ENCODE assay signal across 23 cellular contexts in genomic region chr20:57427239-57428127, GRCh38. TPM values are rescaled to one million over a fixed set of nuclear protein-coding genes. Genes with fewer than 3 reads are reported as not detected.
DNase-seq lines count a peak whose midpoint lies in the region; ATAC-seq and TF ChIP-seq lines count a peak whose summit lies in the region.
"Had no signal": no experiment of that assay in that cellular context is flagged by ENCODE, and none has a peak within 500 bp of the region (broad histone marks: within the 10 kb centered on the region; RNA-seq: fewer than 3 reads in every experiment).

No MANE protein-coding gene starts in this region.

- no peaks in the 10 kb centered on the region for H3K36me3 ChIP-seq in BLaER1 treated with 17β-estradiol and CSF1 and Interleukin-3, amounts not matched to agents 10 nM and 100 nM
- no peaks in the 10 kb centered on the region for H3K36me3 ChIP-seq in CD4-positive, CD25-positive, alpha-beta regulatory T cell (ENCODE audit: control insufficient read depth, insufficient read depth, low read length)
- H3K36me3 ChIP-seq in lower lobe of right lung (no peaks in the 10 kb centered on the region), stomach (no peaks in the 10 kb centered on the region)

- no peaks in the 10 kb centered on the region for H3K27me3 ChIP-seq in BLaER1 treated with 17β-estradiol and CSF1 and Interleukin-3, amounts not matched to agents 10 nM and 100 nM
- H3K27me3 ChIP-seq in CD4-positive, CD25-positive, alpha-beta regulatory T cell (ENCODE audit: control insufficient read depth, insufficient read depth, low read length), result no peaks in the 10 kb centered on the region
- no peaks in the 10 kb centered on the region for H3K27me3 ChIP-seq in lower lobe of right lung (ENCODE audit: low read depth)
- H3K27me3 ChIP-seq in stomach, result no peaks in the 10 kb centered on the region

- TF ChIP-seq CTCF in activated B cell treated with CpG ODN at 0.5 μM for 24 hours (IDR thresholded peaks at IDR 0.05) (no peak), lower lobe of right lung (IDR thresholded peaks at IDR 0.05) (no peak), stomach (IDR thresholded peaks at IDR 0.05) (no peak)
- TF ChIP-seq CTCF in activated CD8-positive, alpha-beta T cell treated with anti-CD3 and anti-CD28 coated beads for 36 hours (IDR thresholded peaks at IDR 0.05), result no peak

- H3K27me3 Mint-ChIP-seq in CD4-positive, CD25-positive, alpha-beta regulatory T cell, result no peaks in the 10 kb centered on the region
- H3K27me3 Mint-ChIP-seq in activated B cell treated with CpG ODN at 0.5 μM for 24 hours, result no peaks in the 10 kb centered on the region
- no peaks in the 10 kb centered on the region for H3K27me3 Mint-ChIP-seq in activated CD8-positive, alpha-beta T cell treated with anti-CD3 and anti-CD28 coated beads for 36 hours

- no peak for TF ChIP-seq POLR2A in stomach (IDR thresholded peaks at IDR 0.05)

- peak overlapping the region; percentile 13 to 97 (median 90); a peak in 20 of 22 replicates for H3K4me2 ChIP-seq in BLaER1 treated with 17β-estradiol and CSF1 and Interleukin-3, amounts not matched to agents 10 nM and 100 nM

- 90 to 95% (median 93%) methylated on average over 10 to 11 of the region's 11 CpGs for WGBS in stomach, 5 donors

- H3K9me3 ChIP-seq in BLaER1 treated with 17β-estradiol and CSF1 and Interleukin-3, amounts not matched to agents 10 nM and 100 nM (replicated peaks in 1 of 11), result peaks cover 0 to 6% (median 0%) of the 10 kb centered on the region in 11 experiments; a peak in 1 of 22 replicates
- no peaks in the 10 kb centered on the region for H3K9me3 ChIP-seq in CD4-positive, CD25-positive, alpha-beta regulatory T cell (ENCODE audit: control insufficient read depth in 2 of 2, low read length in 2 of 2)
- no peaks in the 10 kb centered on the region for H3K9me3 ChIP-seq in lower lobe of right lung
- H3K9me3 ChIP-seq in stomach, result no peaks in the 10 kb centered on the region

- H3K4me1 ChIP-seq in BLaER1 treated with 17β-estradiol and CSF1 and Interleukin-3, amounts not matched to agents 10 nM and 100 nM, result peaks cover 87 to 100% (median 98%) of the 10 kb centered on the region in 10 experiments
- peaks cover 25% of the 10 kb centered on the region for H3K4me1 ChIP-seq in CD4-positive, CD25-positive, alpha-beta regulatory T cell (ENCODE audit: control insufficient read depth, insufficient read depth, low read length, poor library complexity, severe bottlenecking)
- peaks cover 14% of the 10 kb centered on the region for H3K4me1 ChIP-seq in lower lobe of right lung
- peaks cover 2 to 22% (median 7%) of the 10 kb centered on the region in 4 donors for H3K4me1 ChIP-seq in stomach

- intact Hi-C loops in activated B cell treated with CpG ODN at 0.5 μM for 24 hours (cut with micrococcal nuclease) (no loop called here), lower lobe of right lung (cut with DNase I) (no loop called here), stomach (cut with DNase I; ENCODE audit: low total_unique reads) (no loop called here)
- intact Hi-C loops in activated CD8-positive, alpha-beta T cell treated with anti-CD3 and anti-CD28 coated beads for 36 hours (cut with micrococcal nuclease), result no loop called here

- CTCF ChIA-PET in activated B cell treated with CpG ODN at 0.5 μM for 24 hours (lab: Charles Lee), result interaction anchor here (0.9 kb wide), 1 partner anchor 169 kb away, joined by 3 read pairs; no protein-coding TSS in a partner anchor
- CTCF ChIA-PET in activated CD8-positive, alpha-beta T cell treated with anti-CD3 and anti-CD28 coated beads for 36 hours (lab: Charles Lee), result no interaction called here

- no peaks in the 10 kb centered on the region for H3K36me3 Mint-ChIP-seq in CD4-positive, CD25-positive, alpha-beta regulatory T cell
- no peaks in the 10 kb centered on the region for H3K36me3 Mint-ChIP-seq in activated B cell treated with CpG ODN at 0.5 μM for 24 hours (ENCODE audit: low read depth)
- H3K36me3 Mint-ChIP-seq in activated CD8-positive, alpha-beta T cell treated with anti-CD3 and anti-CD28 coated beads for 36 hours (ENCODE audit: low read depth), result no peaks in the 10 kb centered on the region

- peak overlapping the region in 9 of 11 experiments; percentile 90 to 100 (median 98); a peak in 17 of 22 replicates for H3K27ac ChIP-seq in BLaER1 treated with 17β-estradiol and CSF1 and Interleukin-3, amounts not matched to agents 10 nM and 100 nM
- no peak overlapping the region for H3K27ac ChIP-seq in CD4-positive, CD25-positive, alpha-beta regulatory T cell (ENCODE audit: insufficient read depth, low read length, poor library complexity, severe bottlenecking)
- H3K27ac ChIP-seq in lower lobe of right lung (no peak overlapping the region), stomach (no peak overlapping the region)
- H3K27ac ChIP-seq: SK-N-MC had no signal

- POLR2A ChIA-PET in activated B cell treated with CpG ODN at 0.5 μM for 24 hours (lab: Charles Lee), result interaction anchor here (0.6 to 3.0 kb wide), 6 partner anchors 16 to 35 kb away, joined by 3 to 13 read pairs (median 4); no protein-coding TSS in a partner anchor
- POLR2A ChIA-PET in activated CD8-positive, alpha-beta T cell treated with anti-CD3 and anti-CD28 coated beads for 36 hours (lab: Charles Lee), result interaction anchor here (0.8 to 4.2 kb wide), 4 partner anchors 15 to 35 kb away, joined by 3 to 16 read pairs (median 6); no protein-coding TSS in a partner anchor

- no peak overlapping the region for H3K4me3 Mint-ChIP-seq in CD4-positive, CD25-positive, alpha-beta regulatory T cell
- no peak overlapping the region for H3K4me3 Mint-ChIP-seq in activated B cell treated with CpG ODN at 0.5 μM for 24 hours
- H3K4me3 Mint-ChIP-seq in activated CD8-positive, alpha-beta T cell treated with anti-CD3 and anti-CD28 coated beads for 36 hours, result no peak overlapping the region

- H3K9ac ChIP-seq in BLaER1 treated with 17β-estradiol and CSF1 and Interleukin-3, amounts not matched to agents 10 nM and 100 nM, result peak overlapping the region in 8 of 11 experiments; percentile 83 to 91 (median 88); a peak in 17 of 22 replicates

- DNase-seq in CD4-positive, CD25-positive, alpha-beta regulatory T cell, result no peak
- DNase-seq in activated B cell treated with CpG ODN at 0.5 μM for 24 hours, result no peak
- peak; percentile 10 for DNase-seq in lower lobe of right lung
- DNase-seq in activated CD8-positive, alpha-beta T cell treated with anti-CD3 and anti-CD28 coated beads for 36 hours, result no peak
- DNase-seq in HuH-7.5 (ENCODE audit: low spot score), result no peak
- DNase-seq in stomach, result no peak
- DNase-seq: DMS53, GF-D8, GOT3, KBM-7, MV-4-11, NCI-H1105 treated with DMSO at 0.1 percent for 48 hours, NCI-H1694, NCI-H2081, NCI-H446 treated with DMSO at 0.1 percent for 48 hours, NCI-H526 treated with DMSO at 0.1 percent for 48 hours, OCI-M1, SHP77 treated with DMSO at 0.1 percent for 48 hours, SW 1271 had no signal

- TF ChIP-seq EP300 in stomach (IDR thresholded peaks at IDR 0.05), result no peak

- ATAC-seq in CD4-positive, CD25-positive, alpha-beta regulatory T cell (ENCODE audit: low read depth in 2 of 2), result no peak
- no peak for ATAC-seq in activated B cell treated with CpG ODN at 0.5 μM for 24 hours (ENCODE audit: low read depth)
- no peak for ATAC-seq in lower lobe of right lung
- no peak for ATAC-seq in activated CD8-positive, alpha-beta T cell treated with anti-CD3 and anti-CD28 coated beads for 36 hours
- ATAC-seq in HG03280 (IDR thresholded peaks at IDR 0.05; ENCODE audit: unreplicated experiment), result no peak
- ATAC-seq: HCT116 had no signal

- H3K4me3 ChIP-seq in BLaER1 treated with 17β-estradiol and CSF1 and Interleukin-3, amounts not matched to agents 10 nM and 100 nM, result 0 out of 20 replicates have a peak overlapping the region, but pooled peaks of 1 of the 10 experiments have one; percentile 1
- no peak overlapping the region for H3K4me3 ChIP-seq in CD4-positive, CD25-positive, alpha-beta regulatory T cell (ENCODE audit: low read depth, low read length)
- H3K4me3 ChIP-seq in lower lobe of right lung, result no peak overlapping the region
- H3K4me3 ChIP-seq in stomach, result no peak overlapping the region
- H3K4me3 ChIP-seq: SK-N-MC had no signal

- H4K20me1 ChIP-seq in BLaER1 treated with 17β-estradiol and CSF1 and Interleukin-3, amounts not matched to agents 10 nM and 100 nM, result no peaks in the 10 kb centered on the region

- peaks cover 5 to 63% (median 34%) of the 10 kb centered on the region in 4 donors for H3K4me1 Mint-ChIP-seq in CD4-positive, CD25-positive, alpha-beta regulatory T cell
- peaks cover 83% of the 10 kb centered on the region for H3K4me1 Mint-ChIP-seq in activated B cell treated with CpG ODN at 0.5 μM for 24 hours
- peaks cover 49% of the 10 kb centered on the region for H3K4me1 Mint-ChIP-seq in activated CD8-positive, alpha-beta T cell treated with anti-CD3 and anti-CD28 coated beads for 36 hours (ENCODE audit: low read depth)

- peaks cover 0 to 3% (median 0%) of the 10 kb centered on the region in 7 donors for H3K9me3 Mint-ChIP-seq in CD4-positive, CD25-positive, alpha-beta regulatory T cell
- H3K9me3 Mint-ChIP-seq in activated B cell treated with CpG ODN at 0.5 μM for 24 hours, result no peaks in the 10 kb centered on the region
- H3K9me3 Mint-ChIP-seq in activated CD8-positive, alpha-beta T cell treated with anti-CD3 and anti-CD28 coated beads for 36 hours, result no peaks in the 10 kb centered on the region

- H3K27ac Mint-ChIP-seq in CD4-positive, CD25-positive, alpha-beta regulatory T cell, result peak overlapping the region in 2 of 3 donors; percentile 65 to 67
- H3K27ac Mint-ChIP-seq in activated B cell treated with CpG ODN at 0.5 μM for 24 hours, result peak overlapping the region; percentile 37
- no peak overlapping the region for H3K27ac Mint-ChIP-seq in activated CD8-positive, alpha-beta T cell treated with anti-CD3 and anti-CD28 coated beads for 36 hours

RNA-seq across cellular contexts. Expression of gene RBM38, which starts 36.3 kb away (rescaled TPM):
- 322 TPM for total RNA-seq in CD4-positive, CD25-positive, alpha-beta regulatory T cell
- polyA plus RNA-seq in CD4-positive, CD25-positive, alpha-beta regulatory T cell, result 100 to 1,000 TPM in 2 of 4 donors, 10 to 100 TPM in 2; 71.9 to 163 (median 102) TPM
- 69.6 and 70.7 TPM in 2 replicates for total RNA-seq in activated B cell treated with CpG ODN at 0.5 μM for 24 hours
- total RNA-seq in lower lobe of right lung, result 15.5 TPM
- total RNA-seq in activated CD8-positive, alpha-beta T cell treated with anti-CD3 and anti-CD28 coated beads for 36 hours, result 100 to 1,000 TPM; 114 to 116 TPM
- 10 to 100 TPM in 4 of 5 donors, 1 to 10 TPM in 1; 5.3 to 37.8 (median 13.6) TPM for total RNA-seq in stomach
- 10 to 100 TPM; 15.8 to 25.2 (median 17.0) TPM for polyA plus RNA-seq in stomach

Comparison
In these comparisons a context has a peak if more than half of its experiments do, and no peak if none do; other contexts are left out.
1. H3K27ac ChIP-seq: peak in BLaER1 treated with 17β-estradiol and CSF1 and Interleukin-3, amounts not matched to agents 10 nM and 100 nM (9 of 11); none in CD4-positive, CD25-positive, alpha-beta regulatory T cell (single experiment), lower lobe of right lung (single experiment) and stomach (0 of 5).